Comparison of ENCODE assay signal across 8 cellular contexts in genomic region chr22:20118572-20119020, GRCh38. TPM values are rescaled to one million over a fixed set of nuclear protein-coding genes. Genes with fewer than 3 reads are reported as not detected.
A peak's percentile ranks its signal among the peaks of the same experiment; 100 is the strongest.
DNase-seq lines count a peak whose midpoint lies in the region; ATAC-seq and TF ChIP-seq lines count a peak whose summit lies in the region.

No MANE protein-coding gene starts in this region.

- no peaks in the 10 kb centered on the region for H3K27me3 ChIP-seq in muscle layer of duodenum (ENCODE audit: low read depth, low read length)

- peaks cover 12 to 51% of the 10 kb centered on the region in 2 donors for H3K36me3 ChIP-seq in muscle layer of duodenum (ENCODE audit: control insufficient read depth in 1 of 2, insufficient read depth in 2 of 2, low read length in 2 of 2)

- no peak for DNase-seq in Jurkat, Clone E6-1 (ENCODE audit: low read depth, low spot score)
- DNase-seq in coronary artery (ENCODE audit: low spot score) (no peak), NCI-H2196 (lab: John Stamatoyannopoulos, UW; ENCODE audit: unreplicated experiment) (no peak), NCI-H446 (lab: John Stamatoyannopoulos, UW) (no peak), HuH-7.5 (ENCODE audit: low spot score) (no peak)

- H3K9me3 ChIP-seq in muscle layer of duodenum (ENCODE audit: control insufficient read depth in 1 of 2, low read length in 2 of 2): no peaks in the 10 kb centered on the region

- H3K27ac ChIP-seq in C4-2B (peak overlapping the region; percentile 94), coronary artery (no peak overlapping the region), muscle layer of duodenum (ENCODE audit: low read length) (peak overlapping the region; percentile 58)

- TF ChIP-seq CTCF in C4-2B (conservative IDR thresholded peaks at IDR 0.05) (no peak), coronary artery (IDR thresholded peaks at IDR 0.05) (no peak)

- H3K4me3 ChIP-seq in Jurkat, Clone E6-1 (ENCODE audit: low read length): peak overlapping the region; percentile 98
- peak overlapping the region; percentile 90 for H3K4me3 ChIP-seq in coronary artery
- peak overlapping the region; percentile 83 to 94 for H3K4me3 ChIP-seq in muscle layer of duodenum (ENCODE audit: low read depth in 1 of 2, low read length in 2 of 2)

- peaks cover 6 to 48% of the 10 kb centered on the region in 2 donors for H3K4me1 ChIP-seq in muscle layer of duodenum (ENCODE audit: control insufficient read depth in 1 of 2, insufficient read depth in 2 of 2, low read length in 2 of 2)

- no peak for ATAC-seq in HG03039 (IDR thresholded peaks at IDR 0.05; ENCODE audit: unreplicated experiment)

RNA-seq across cellular contexts. Expression of gene TRMT2A, which starts 1.6 kb away (rescaled TPM):
- 78.4 TPM for polyA plus RNA-seq in Jurkat, Clone E6-1 (2012; ENCODE audit: insufficient read depth, insufficient read length)

RNA-seq across cellular contexts. Expression of gene RANBP1, which starts 2.7 kb away (rescaled TPM):
- 479 TPM for polyA plus RNA-seq in Jurkat, Clone E6-1 (2012; ENCODE audit: insufficient read depth, insufficient read length)

RNA-seq across cellular contexts. Expression of gene ZDHHC8, which starts 13.0 kb away (rescaled TPM):
- 41.4 TPM for polyA plus RNA-seq in Jurkat, Clone E6-1 (2012; ENCODE audit: insufficient read depth, insufficient read length)

RNA-seq across cellular contexts. Expression of gene CCDC188, which starts 32.3 kb away (rescaled TPM):
- not detected for polyA plus RNA-seq in Jurkat, Clone E6-1 (2012; ENCODE audit: insufficient read depth, insufficient read length)

RNA-seq across cellular contexts. Expression of gene DGCR8, which starts 38.6 kb away (rescaled TPM):
- polyA plus RNA-seq in Jurkat, Clone E6-1 (2012; ENCODE audit: insufficient read depth, insufficient read length): 27.9 TPM

Comparison
In these comparisons a context has a peak if more than half of its experiments do, and no peak if none do; other contexts are left out.
1. H3K27ac ChIP-seq: peak in C4-2B (single experiment) and muscle layer of duodenum (single experiment); none in coronary artery (0 of 2).
2. Peak in every context shown above with its lines, with median percentiles within 50 percentile points of each other: H3K4me3 ChIP-seq.